14 cellular contexts compared by ENCODE assay signal in the genomic region with DNA sequence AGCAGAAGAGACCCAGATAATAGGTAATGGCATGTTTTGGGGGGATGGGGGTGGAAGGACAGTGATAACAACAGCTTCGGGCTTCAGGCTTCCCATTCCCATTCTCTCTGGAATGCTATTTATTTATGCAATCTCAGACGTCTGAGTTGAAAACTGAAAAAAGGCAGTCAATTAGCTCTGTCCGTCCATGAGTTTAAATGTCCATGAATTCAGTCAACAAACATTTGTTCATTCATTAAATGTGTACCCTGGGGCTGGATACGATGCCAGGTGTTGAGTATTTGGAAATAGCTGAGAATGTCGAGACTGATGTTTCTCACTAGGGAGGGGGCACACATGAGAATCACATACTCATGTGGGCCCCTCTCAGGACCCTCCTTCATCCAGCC. TPM values are rescaled to one million over a fixed set of nuclear protein-coding genes. Genes with fewer than 3 reads are reported as not detected.
DNase-seq lines count a peak whose midpoint lies in the region; ATAC-seq, FAIRE-seq and TF ChIP-seq lines count a peak whose summit lies in the region.
"Had no signal": no experiment of that assay in that cellular context is flagged by ENCODE, and none has a peak within 500 bp of the region (broad histone marks: within the 10 kb centered on the region; RNA-seq: fewer than 3 reads in every experiment).

No MANE protein-coding gene starts in this region.

- dilution Hi-C loops in keratinocyte (cut with MboI; ENCODE audit: extremely low pct_ligation_motif_present, low sequenced_read_pairs): no loop called here

- intact Hi-C loops in natural killer cell (cut with micrococcal nuclease): no loop called here

- H3K27me3 ChIP-seq in BJ (ENCODE audit: control insufficient read depth, insufficient read depth, low read length): no peaks in the 10 kb centered on the region
- H3K27me3 ChIP-seq in keratinocyte (ENCODE audit: control insufficient read depth, extremely low read depth, insufficient read depth, low read length): no peaks in the 10 kb centered on the region
- no peaks in the 10 kb centered on the region for H3K27me3 ChIP-seq in skeletal muscle satellite cell (ENCODE audit: control insufficient read depth, insufficient read depth, low read length)

- no peak for ATAC-seq in WTC11
- no peak for ATAC-seq in natural killer cell
- no peak for ATAC-seq in HG03045 (IDR thresholded peaks at IDR 0.05; ENCODE audit: unreplicated experiment)
- ATAC-seq: naive thymus-derived CD4-positive, alpha-beta T cell had no signal

- no peak for TF ChIP-seq POLR2A in H54 (IDR thresholded peaks at IDR 0.05; ENCODE audit: low read depth, low read length)

- POLR2A ChIA-PET in BJ (lab: Charles Lee): interaction anchor here (0.6 to 1.4 kb wide), 8 partner anchors 9 to 154 kb away, joined by 3 to 8 read pairs (median 4); a partner anchor contains a TSS
- POLR2A ChIA-PET in WTC11 (lab: Charles Lee): interaction anchor here (1.0 to 1.7 kb wide), 5 partner anchors 18 to 43 kb away, joined by 3 to 11 read pairs (median 4); a partner anchor contains a TSS

- no peaks in the 10 kb centered on the region for H3K27me3 Mint-ChIP-seq in WTC11 (ENCODE audit: low read depth)
- peaks cover 0 to 2% of the 10 kb centered on the region in 2 donors for H3K27me3 Mint-ChIP-seq in natural killer cell (ENCODE audit: low read depth in 2 of 2)

- no peaks in the 10 kb centered on the region for H4K20me1 ChIP-seq in keratinocyte (ENCODE audit: control insufficient read depth, extremely low read depth, insufficient read depth, low read length)

- H3K9me3 ChIP-seq in keratinocyte (ENCODE audit: control insufficient read depth, low read depth, low read length) (no peaks in the 10 kb centered on the region), skeletal muscle satellite cell (replicated peaks; ENCODE audit: low read length) (no peaks in the 10 kb centered on the region)

- H3K4me1 Mint-ChIP-seq in WTC11 (peaks cover 67% of the 10 kb centered on the region), natural killer cell (no peaks in the 10 kb centered on the region)
- H3K4me1 Mint-ChIP-seq: central memory CD8-positive, alpha-beta T cell; naive thymus-derived CD4-positive, alpha-beta T cell had no signal

- H3K9me3 Mint-ChIP-seq in WTC11 (no peaks in the 10 kb centered on the region), natural killer cell (no peaks in the 10 kb centered on the region)
- H3K9me3 Mint-ChIP-seq: activated CD4-positive, alpha-beta memory T cell treated with anti-CD3 and anti-CD28 coated beads for 36 hours; central memory CD8-positive, alpha-beta T cell; T-helper 2 cell treated with Interferon-gamma antibody and Interleukin-4, amounts not matched to agents 5 μg/mL and 100 μg/mL, for 36 hours had no signal

- DNase-seq in BJ (ENCODE audit: low read depth): no peak
- DNase-seq in WTC11 (ENCODE audit: low spot score): no peak
- DNase-seq in keratinocyte (ENCODE audit: low read depth, low spot score): no peak
- no peak for DNase-seq in H54 (ENCODE audit: insufficient read length, low spot score)
- no peak for DNase-seq in mesenteric fat pad (ENCODE audit: low spot score)
- no peak for DNase-seq in natural killer cell
- DNase-seq: activated CD4-positive, alpha-beta memory T cell treated with anti-CD3 and anti-CD28 coated beads for 36 hours; activated naive CD4-positive, alpha-beta T cell; AML-193; naive thymus-derived CD4-positive, alpha-beta T cell had no signal

- no peaks in the 10 kb centered on the region for H3K79me2 ChIP-seq in keratinocyte (ENCODE audit: control insufficient read depth, insufficient read depth, low read length)

- H3K27ac Mint-ChIP-seq in WTC11: peak overlapping the region; percentile 52; the same call in 1 of the 2 replicates
- H3K27ac Mint-ChIP-seq in natural killer cell: no peak overlapping the region
- H3K27ac Mint-ChIP-seq: activated CD4-positive, alpha-beta memory T cell treated with anti-CD3 and anti-CD28 coated beads for 36 hours; T-helper 2 cell treated with Interferon-gamma antibody and Interleukin-4, amounts not matched to agents 5 μg/mL and 100 μg/mL, for 36 hours had no signal

- H3K9me1 ChIP-seq in keratinocyte (ENCODE audit: control insufficient read depth, extremely low read depth, insufficient read depth, low read length): no peaks in the 10 kb centered on the region

- H3K4me3 Mint-ChIP-seq in WTC11: no peak overlapping the region
- H3K4me3 Mint-ChIP-seq in natural killer cell: no peak overlapping the region
- H3K4me3 Mint-ChIP-seq: activated CD4-positive, alpha-beta memory T cell treated with anti-CD3 and anti-CD28 coated beads for 36 hours; central memory CD8-positive, alpha-beta T cell; naive thymus-derived CD4-positive, alpha-beta T cell; T-helper 2 cell treated with Interferon-gamma antibody and Interleukin-4, amounts not matched to agents 5 μg/mL and 100 μg/mL, for 36 hours had no signal

- CTCF ChIA-PET in BJ (lab: Yijun Ruan, JAX) (interaction anchor here (0.8 to 2.2 kb wide), 11 partner anchors 9 to 149 kb away, joined by 3 to 12 read pairs (median 3); no protein-coding TSS in a partner anchor), WTC11 (lab: Charles Lee) (interaction anchor here (1.2 to 2.7 kb wide), 4 partner anchors 18 to 32 kb away, joined by 5 to 12 read pairs (median 6); no protein-coding TSS in a partner anchor)

- H3K36me3 Mint-ChIP-seq in WTC11 (no peaks in the 10 kb centered on the region), natural killer cell (no peaks in the 10 kb centered on the region)
- H3K36me3 Mint-ChIP-seq: activated CD4-positive, alpha-beta memory T cell treated with anti-CD3 and anti-CD28 coated beads for 36 hours; naive thymus-derived CD4-positive, alpha-beta T cell had no signal

- H3K4me2 ChIP-seq in keratinocyte (ENCODE audit: control insufficient read depth, extremely low read depth, insufficient read depth, low read depth, low read length) (peak overlapping the region; percentile 62), skeletal muscle satellite cell (ENCODE audit: low read length) (peak overlapping the region; percentile 50)

- H3K4me1 ChIP-seq in keratinocyte (ENCODE audit: control insufficient read depth, extremely low read depth, insufficient read depth, low read length) (peaks cover 82% of the 10 kb centered on the region), skeletal muscle satellite cell (ENCODE audit: control insufficient read depth, insufficient read depth, low read length) (peaks cover 86% of the 10 kb centered on the region)

- H3K36me3 ChIP-seq in BJ (ENCODE audit: control insufficient read depth, insufficient read depth, low read length): no peaks in the 10 kb centered on the region
- no peaks in the 10 kb centered on the region for H3K36me3 ChIP-seq in keratinocyte (ENCODE audit: control insufficient read depth in 2 of 2, extremely low read depth in 1 of 2, insufficient read depth in 2 of 2, low read length in 2 of 2)
- H3K36me3 ChIP-seq in skeletal muscle satellite cell (ENCODE audit: insufficient read depth, low read length): no peaks in the 10 kb centered on the region

- no peak overlapping the region for H2AFZ ChIP-seq in keratinocyte (ENCODE audit: control insufficient read depth, low read length)

- H3K4me3 ChIP-seq in BJ (ENCODE audit: low read depth, low read length) (peak overlapping the region; percentile 20), keratinocyte (ENCODE audit: control insufficient read depth in 2 of 3, extremely low read depth in 1 of 3, insufficient read depth in 2 of 3, low read depth in 1 of 3, low read length in 3 of 3) (peak overlapping the region; percentile 21 to 46 (median 29)), skeletal muscle satellite cell (ENCODE audit: low read length) (no peak overlapping the region)

- peak overlapping the region; percentile 66 for H3K27ac ChIP-seq in keratinocyte (ENCODE audit: control insufficient read depth, insufficient read depth, low read length)

- no peak for FAIRE-seq in keratinocyte (lab: Jason Lieb, UNC)
- no peak for FAIRE-seq in H54 (lab: Jason Lieb, UNC)

- TF ChIP-seq CTCF in BJ (IDR thresholded peaks at IDR 0.05; ENCODE audit: insufficient read depth, low read depth, low read length) (no peak), WTC11 (IDR thresholded peaks at IDR 0.05) (no peak), keratinocyte (optimal IDR thresholded peaks at IDR 0.05 in 1 of 3, IDR thresholded peaks at IDR 0.05 in 1 of 3, conservative IDR thresholded peaks at IDR 0.05 in 1 of 3; ENCODE audit: extremely low read depth in 1 of 3, insufficient read depth in 2 of 3, low read length in 3 of 3) (no peak), natural killer cell (IDR thresholded peaks at IDR 0.05) (no peak)

- H3K9ac ChIP-seq in keratinocyte (ENCODE audit: control insufficient read depth, extremely low read depth, insufficient read depth, low read length) (peak overlapping the region; percentile 17), skeletal muscle satellite cell (ENCODE audit: low read depth, low read length) (peak overlapping the region; percentile 69)

TF ChIP-seq in WTC11, 78 proteins besides CTCF, POLR2A, EP300 and RAD21 (continues in another document):
- no peak for TF ChIP-seq CREB1 (CRISPR knock-in tag; IDR thresholded peaks at IDR 0.05)

RNA-seq across cellular contexts. Expression of a gene that starts 42.4 kb away (rescaled TPM):
- polyA plus RNA-seq in BJ (2011; rRNA removed) (122 and 199 TPM in 2 replicates), keratinocyte (39.8 to 57.2 TPM (median 45.6 TPM) in 3 replicates)
- polyA minus RNA-seq in BJ (2011; rRNA and poly(A)+ RNA removed): 180 and 200 TPM in 2 replicates
- total RNA-seq in WTC11 (2021) (76.9 to 85.4 TPM (median 79.9 TPM) in 3 replicates), mesenteric fat pad (272 TPM), natural killer cell (not detected)
- 52.7 TPM for polyA plus RNA-seq in keratinocyte (2011; ENCODE audit: low read depth)
- 30.8 and 32.5 TPM in 2 replicates for polyA plus RNA-seq in keratinocyte (2011; cell fraction: cytosol; rRNA removed)
- 88.6 and 88.9 TPM in 2 replicates for polyA plus RNA-seq in keratinocyte (2011; cell fraction: nucleus; rRNA removed)
- 44.4 and 81.4 TPM in 2 replicates for polyA plus RNA-seq in keratinocyte (2012; ENCODE audit: low replicate concordance)
- polyA minus RNA-seq in keratinocyte: 49.8 to 105 TPM (median 62.0 TPM) in 3 replicates
- polyA minus RNA-seq in keratinocyte (2011; cell fraction: cytosol; rRNA and poly(A)+ RNA removed): 64.5 TPM
- polyA minus RNA-seq in keratinocyte (2011; cell fraction: nucleus; rRNA and poly(A)+ RNA removed): 82.0 and 84.4 TPM in 2 replicates
- 40.8 and 77.5 TPM in 2 replicates for total RNA-seq in skeletal muscle satellite cell (2012; rRNA removed)
- total RNA-seq: naive thymus-derived CD4-positive, alpha-beta T cell had no signal

Comparison
In these comparisons a context has a peak if more than half of its experiments do, and no peak if none do; other contexts are left out.
1. RNA of a gene that starts 42.4 kb away (total RNA-seq): 272 TPM in mesenteric fat pad (single experiment) and 76.9 to 85.4 TPM in WTC11; not detected in natural killer cell; every median in the first group is over 10 times any median in the second.